Comparison of ENCODE assay signal across 3 cellular contexts in the genomic region with DNA sequence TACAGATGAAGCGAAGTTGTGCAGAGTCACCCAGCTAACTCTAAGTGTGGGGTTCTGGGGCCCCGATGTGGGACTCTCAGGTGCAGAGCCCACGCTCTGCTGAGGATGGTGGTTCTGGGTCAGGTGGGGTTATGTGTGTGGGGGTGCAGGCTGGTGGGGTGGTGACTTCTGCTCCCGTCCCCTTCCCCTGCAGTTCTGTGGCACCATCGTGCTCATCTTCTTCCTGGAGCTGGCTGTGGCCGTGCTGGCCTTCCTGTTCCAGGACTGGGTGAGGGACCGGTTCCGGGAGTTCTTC.
TF ChIP-seq lines count a peak whose summit lies in the region.

No MANE protein-coding gene starts in this region.

TF ChIP-seq in A549, 52 proteins besides CTCF, POLR2A, EP300 and RAD21:
- no peak for TF ChIP-seq CHD2 (IDR thresholded peaks at IDR 0.05; ENCODE audit: low read length, partially characterized antibody)
- no peak for TF ChIP-seq HOXB5 (CRISPR knock-in tag; IDR thresholded peaks at IDR 0.05)
- no peak for TF ChIP-seq CEBPB (IDR thresholded peaks at IDR 0.05)
- TF ChIP-seq EHF (CRISPR knock-in tag; IDR thresholded peaks at IDR 0.05): no peak

TF ChIP-seq in HCT116, 20 proteins besides CTCF, POLR2A, EP300 and RAD21:
- no peak for TF ChIP-seq SIN3A (IDR thresholded peaks at IDR 0.05; ENCODE audit: low read depth)
- TF ChIP-seq ZNF274 (IDR thresholded peaks at IDR 0.05; ENCODE audit: low read depth, low read length): no peak
- no peak for TF ChIP-seq REST (IDR thresholded peaks at IDR 0.05; ENCODE audit: low read depth)
- TF ChIP-seq EZH2 (IDR thresholded peaks at IDR 0.05): no peak
- no peak for TF ChIP-seq SRF (IDR thresholded peaks at IDR 0.05; ENCODE audit: low read depth)
- TF ChIP-seq, protein P1, sequence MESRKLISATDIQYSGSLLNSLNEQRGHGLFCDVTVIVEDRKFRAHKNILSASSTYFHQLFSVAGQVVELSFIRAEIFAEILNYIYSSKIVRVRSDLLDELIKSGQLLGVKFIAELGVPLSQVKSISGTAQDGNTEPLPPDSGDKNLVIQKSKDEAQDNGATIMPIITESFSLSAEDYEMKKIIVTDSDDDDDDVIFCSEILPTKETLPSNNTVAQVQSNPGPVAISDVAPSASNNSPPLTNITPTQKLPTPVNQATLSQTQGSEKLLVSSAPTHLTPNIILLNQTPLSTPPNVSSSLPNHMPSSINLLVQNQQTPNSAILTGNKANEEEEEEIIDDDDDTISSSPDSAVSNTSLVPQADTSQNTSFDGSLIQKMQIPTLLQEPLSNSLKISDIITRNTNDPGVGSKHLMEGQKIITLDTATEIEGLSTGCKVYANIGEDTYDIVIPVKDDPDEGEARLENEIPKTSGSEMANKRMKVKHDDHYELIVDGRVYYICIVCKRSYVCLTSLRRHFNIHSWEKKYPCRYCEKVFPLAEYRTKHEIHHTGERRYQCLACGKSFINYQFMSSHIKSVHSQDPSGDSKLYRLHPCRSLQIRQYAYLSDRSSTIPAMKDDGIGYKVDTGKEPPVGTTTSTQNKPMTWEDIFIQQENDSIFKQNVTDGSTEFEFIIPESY (IDR thresholded peaks at IDR 0.05; ENCODE audit: extremely low read depth, insufficient replicate concordance, low read length): no peak
- TF ChIP-seq CEBPB (IDR thresholded peaks at IDR 0.05; ENCODE audit: low read depth): no peak
- TF ChIP-seq FOSL1 (IDR thresholded peaks at IDR 0.05; ENCODE audit: low read depth): no peak
- no peak for TF ChIP-seq EGR1 (IDR thresholded peaks at IDR 0.05; ENCODE audit: low read depth)
- no peak for TF ChIP-seq ELF1 (IDR thresholded peaks at IDR 0.05; ENCODE audit: borderline replicate concordance, low read depth)
- TF ChIP-seq EZH2phosphoT487 (IDR thresholded peaks at IDR 0.05; ENCODE audit: borderline replicate concordance): no peak
- no peak for TF ChIP-seq ZFX (IDR thresholded peaks at IDR 0.05)
- no peak for TF ChIP-seq TCF7L2 (IDR thresholded peaks at IDR 0.05; ENCODE audit: borderline replicate concordance, extremely low read depth, insufficient read depth, insufficient read length)
- TF ChIP-seq CBX3 (IDR thresholded peaks at IDR 0.05; ENCODE audit: low read depth): no peak
- no peak for TF ChIP-seq POLR2AphosphoS5 (IDR thresholded peaks at IDR 0.05; ENCODE audit: low read depth, low read length)

TF ChIP-seq in endothelial cell of umbilical vein, 7 proteins besides CTCF, POLR2A, EP300 and RAD21:
- TF ChIP-seq FOS (IDR thresholded peaks at IDR 0.05; ENCODE audit: borderline replicate concordance, insufficient read depth, low read length): no peak
- TF ChIP-seq, protein P2, sequence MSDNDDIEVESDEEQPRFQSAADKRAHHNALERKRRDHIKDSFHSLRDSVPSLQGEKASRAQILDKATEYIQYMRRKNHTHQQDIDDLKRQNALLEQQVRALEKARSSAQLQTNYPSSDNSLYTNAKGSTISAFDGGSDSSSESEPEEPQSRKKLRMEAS (IDR thresholded peaks at IDR 0.05; ENCODE audit: insufficient read depth, insufficient read length): no peak
